ENCODE assay signal across 1 cellular context in the genomic region with DNA sequence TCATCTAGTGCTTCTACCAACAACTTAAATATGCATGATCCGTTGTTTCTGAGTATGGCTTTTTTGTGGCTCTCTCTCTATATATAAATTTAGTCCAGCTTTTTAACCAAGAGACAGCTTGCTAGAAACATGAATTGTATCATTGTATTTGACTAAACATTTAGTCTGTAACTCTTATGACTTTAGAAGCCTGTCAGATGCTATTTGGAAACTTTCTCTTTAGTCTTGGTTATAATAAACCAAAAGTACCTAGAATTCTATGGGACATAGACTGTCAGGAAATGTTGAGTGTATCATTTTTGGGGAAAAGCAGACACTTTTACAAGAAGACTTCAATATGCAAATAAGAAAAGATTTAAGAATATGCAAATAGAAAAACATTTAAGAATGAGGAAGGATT.
TF ChIP-seq lines count a peak whose summit lies in the region.

No MANE protein-coding gene starts in this region.

TF ChIP-seq in IMR-90, 13 proteins besides CTCF, POLR2A, EP300 and RAD21 (continued from another document):
- TF ChIP-seq, protein P1, sequence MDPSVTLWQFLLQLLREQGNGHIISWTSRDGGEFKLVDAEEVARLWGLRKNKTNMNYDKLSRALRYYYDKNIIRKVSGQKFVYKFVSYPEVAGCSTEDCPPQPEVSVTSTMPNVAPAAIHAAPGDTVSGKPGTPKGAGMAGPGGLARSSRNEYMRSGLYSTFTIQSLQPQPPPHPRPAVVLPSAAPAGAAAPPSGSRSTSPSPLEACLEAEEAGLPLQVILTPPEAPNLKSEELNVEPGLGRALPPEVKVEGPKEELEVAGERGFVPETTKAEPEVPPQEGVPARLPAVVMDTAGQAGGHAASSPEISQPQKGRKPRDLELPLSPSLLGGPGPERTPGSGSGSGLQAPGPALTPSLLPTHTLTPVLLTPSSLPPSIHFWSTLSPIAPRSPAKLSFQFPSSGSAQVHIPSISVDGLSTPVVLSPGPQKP (IDR thresholded peaks at IDR 0.05; ENCODE audit: borderline replicate concordance, low read depth, low read length): no peak
